In the genomic region with DNA sequence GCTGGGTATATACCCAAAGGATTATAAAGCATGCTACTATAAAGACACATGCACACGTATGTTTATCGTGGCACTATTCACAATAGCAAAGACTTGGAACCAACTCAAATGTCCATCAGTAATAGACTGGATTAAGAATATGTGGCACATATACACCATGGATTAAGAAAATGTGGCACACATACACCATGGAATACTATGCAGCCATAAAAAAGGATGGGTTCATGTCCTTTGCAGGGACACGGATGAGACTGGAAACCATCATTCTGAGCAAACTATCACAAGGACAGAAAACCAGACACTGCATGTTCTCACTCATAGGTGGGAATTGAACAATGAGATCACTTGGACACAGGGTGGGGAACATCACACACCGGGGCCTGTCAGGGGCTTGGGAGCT, we compare ENCODE assay signal across 11 cellular contexts. TPM values are rescaled to one million over a fixed set of nuclear protein-coding genes. Genes with fewer than 3 reads are reported as not detected.
DNase-seq lines count a peak whose midpoint lies in the region; ATAC-seq, FAIRE-seq and TF ChIP-seq lines count a peak whose summit lies in the region.
"Not testable (repeated sequence)": the region's sequence is repeated elsewhere in the genome, so short reads cannot be mapped to it uniquely, and the experiment has no call there.
"Had no signal": no experiment of that assay in that cellular context is flagged by ENCODE, and none has a peak within 500 bp of the region (broad histone marks: within the 10 kb centered on the region; RNA-seq: fewer than 3 reads in every experiment).

No MANE protein-coding gene starts in this region.

- TF ChIP-seq POLR2A in K562 (conservative IDR thresholded peaks at IDR 0.05) = not testable (repeated sequence)

- TF ChIP-seq CTCF in HEK293 (tag by site-specific recombination; IDR thresholded peaks at IDR 0.05); HFFc6 (IDR thresholded peaks at IDR 0.05); astrocyte (IDR thresholded peaks at IDR 0.05; ENCODE audit: insufficient read depth, low read depth, low read length); K562 (IDR thresholded peaks at IDR 0.05 in 2 of 3, conservative IDR thresholded peaks at IDR 0.05 in 1 of 3; ENCODE audit: insufficient read depth in 2 of 3, low read depth in 1 of 3, low read length in 3 of 3): not testable (repeated sequence)

- in situ Hi-C loops in K562 (cut with MboI) = not testable (repeated sequence)

- not testable (repeated sequence) for DNase-seq in HFFc6; astrocyte (ENCODE audit: low read depth); K562 (ENCODE audit: extremely low read depth in 1 of 4, low spot score in 3 of 4)

- not testable (repeated sequence) for H3K9me3 ChIP-seq in HEK293 (ENCODE audit: control insufficient read depth, insufficient read depth, low read depth, low read length); astrocyte (ENCODE audit: insufficient read depth, low read depth, low read length); K562 (replicated peaks; ENCODE audit: control insufficient read depth, insufficient read depth, low read depth, low read length)

- peaks cover 22% of the 10 kb centered on the region for H4K20me1 ChIP-seq in astrocyte (ENCODE audit: insufficient read depth, low read length)
- not testable (repeated sequence) for H4K20me1 ChIP-seq in K562 (replicated peaks; ENCODE audit: control insufficient read depth, insufficient read depth, low read length)

- peaks cover 16% of the 10 kb centered on the region for H3K9me3 Mint-ChIP-seq in HFFc6
- not testable (repeated sequence) for H3K9me3 Mint-ChIP-seq in astrocyte (ENCODE audit: unreplicated experiment)

- not testable (repeated sequence) for H3K9me1 ChIP-seq in K562 (ENCODE audit: control insufficient read depth, insufficient read depth, low read length)

- peaks cover 51% of the 10 kb centered on the region for H3K79me2 ChIP-seq in astrocyte (ENCODE audit: insufficient read depth, low read length)
- not testable (repeated sequence) for H3K79me2 ChIP-seq in K562 (ENCODE audit: control insufficient read depth, insufficient read depth, low read length)

- not testable (repeated sequence) for H3K9ac ChIP-seq in astrocyte (ENCODE audit: low read length); K562 (ENCODE audit: insufficient read depth in 1 of 2, low read depth in 2 of 2, low read length in 2 of 2)

- not testable (repeated sequence) for TF ChIP-seq RAD21 in K562 (CRISPR knock-in tag; conservative IDR thresholded peaks at IDR 0.05 in 1 of 2, IDR thresholded peaks at IDR 0.05 in 1 of 2)

- CTCF ChIA-PET in HEK293 (lab: Yijun Ruan, JAX); K562 (lab: Yijun Ruan, JAX; ENCODE audit: low intra/inter-chr PET ratio): not testable (repeated sequence)

- H3K27me3 Mint-ChIP-seq in HFFc6 (ENCODE audit: insufficient read depth) = peaks cover 10% of the 10 kb centered on the region
- not testable (repeated sequence) for H3K27me3 Mint-ChIP-seq in astrocyte (ENCODE audit: low read depth, unreplicated experiment)

- peaks cover 45% of the 10 kb centered on the region for H3K36me3 Mint-ChIP-seq in HFFc6 (ENCODE audit: low read depth)
- peaks cover 18% of the 10 kb centered on the region for H3K36me3 Mint-ChIP-seq in astrocyte (ENCODE audit: low read depth, unreplicated experiment)

- not testable (repeated sequence) for H3K4me3 Mint-ChIP-seq in HFFc6
- H3K4me3 Mint-ChIP-seq in astrocyte (ENCODE audit: unreplicated experiment) = peak overlapping the region; percentile 34

- not testable (repeated sequence) for H3K27ac ChIP-seq in HEK293 (ENCODE audit: extremely low read depth, low read depth, low read length); astrocyte (ENCODE audit: low read depth, low read length); K562 (ENCODE audit: extremely low read depth, low read depth, low read length)

- H3K4me3 ChIP-seq in HEK293 (ENCODE audit: low read depth, low read length); astrocyte (ENCODE audit: insufficient read depth, low read depth, low read length); K562: not testable (repeated sequence)

- not testable (repeated sequence) for H3K4me2 ChIP-seq in astrocyte (ENCODE audit: low read length); K562 (ENCODE audit: insufficient read depth, low read length)

- H2AFZ ChIP-seq in astrocyte (ENCODE audit: low read depth, low read length); K562 (ENCODE audit: low read depth, low read length): not testable (repeated sequence)

- POLR2A ChIA-PET in HEK293 (lab: Yijun Ruan, JAX); K562 (lab: Yijun Ruan, JAX): not testable (repeated sequence)

- TF ChIP-seq EP300 in K562 (IDR thresholded peaks at IDR 0.05; ENCODE audit: low read length) = not testable (repeated sequence)

- H3K27ac Mint-ChIP-seq in HFFc6 = peak overlapping the region; percentile 11; the same call in 1 of the 2 replicates
- H3K27ac Mint-ChIP-seq in astrocyte (ENCODE audit: unreplicated experiment) = not testable (repeated sequence)

- intact Hi-C loops in K562 (cut with micrococcal nuclease) = not testable (repeated sequence)

- H3K27me3 ChIP-seq in astrocyte (ENCODE audit: insufficient read depth, low read length); K562 (ENCODE audit: control insufficient read depth in 2 of 2, insufficient read depth in 2 of 2, low read length in 2 of 2): not testable (repeated sequence)

- FAIRE-seq in astrocyte (lab: Jason Lieb, UNC); K562 (lab: Jason Lieb, UNC): not testable (repeated sequence)

- not testable (repeated sequence) for H3K36me3 ChIP-seq in HEK293 (ENCODE audit: control insufficient read depth in 2 of 2, insufficient read depth in 1 of 2, low read length in 2 of 2); astrocyte (ENCODE audit: insufficient read depth, low read length); K562 (ENCODE audit: control insufficient read depth, insufficient read depth, low read length)

- not testable (repeated sequence) for BruUV-seq in K562 (replicated peaks; lab: Mats Ljungman, UMichigan)

- peaks cover 59% of the 10 kb centered on the region for H3K4me1 Mint-ChIP-seq in HFFc6 (ENCODE audit: low read depth)
- peaks cover 13% of the 10 kb centered on the region for H3K4me1 Mint-ChIP-seq in astrocyte (ENCODE audit: low read depth, unreplicated experiment)

- not testable (repeated sequence) for ATAC-seq in K562

- H3K4me1 ChIP-seq in HEK293 (ENCODE audit: control insufficient read depth, insufficient read depth, low read length); astrocyte (ENCODE audit: insufficient read depth, low read length); K562 (replicated peaks in 1 of 2; ENCODE audit: control insufficient read depth in 2 of 2, insufficient read depth in 2 of 2, low read length in 2 of 2): not testable (repeated sequence)

- WGBS in K562 (ENCODE audit: insufficient coverage, low coverage, missing lambda C conversion rate) = 3% methylated on average over 4 of the region's 4 CpGs

TF ChIP-seq in HEK293, 187 proteins besides CTCF, POLR2A, EP300 and RAD21:
- peak; percentile 92 for TF ChIP-seq ZNF146 (tag by site-specific recombination; IDR thresholded peaks at IDR 0.05)
- TF ChIP-seq, protein P1, sequence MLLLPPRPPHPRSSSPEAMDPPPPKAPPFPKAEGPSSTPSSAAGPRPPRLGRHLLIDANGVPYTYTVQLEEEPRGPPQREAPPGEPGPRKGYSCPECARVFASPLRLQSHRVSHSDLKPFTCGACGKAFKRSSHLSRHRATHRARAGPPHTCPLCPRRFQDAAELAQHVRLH (tag by site-specific recombination; IDR thresholded peaks at IDR 0.05) = 0 out of 2 replicates have a peak, but pooled peaks have one; percentile 63

TF ChIP-seq in K562, 482 proteins besides CTCF, POLR2A, EP300 and RAD21:
- peak; percentile 72 for TF ChIP-seq ZNF146 (CRISPR knock-in tag; IDR thresholded peaks at IDR 0.05; ENCODE audit: unreplicated experiment)

RNA-seq across cellular contexts. Expression of a gene that starts 49.0 kb away (rescaled TPM):
- total RNA-seq in HFFc6 (2021; fragmentation: NEBNext Ultra II Directional; extraction: Animal tissue kit (Norgen Biotek cat#: 25700)) = 100 to 1,000 TPM; 235 to 320 (median 277) TPM
- 76.7 and 112 TPM in 2 replicates for total RNA-seq in astrocyte
- 0.09 and 0.16 TPM in 2 replicates for total RNA-seq in K562 (2011; cell fraction: chromatin; rRNA removed; ENCODE audit: low replicate concordance)
- 0.13 and 0.17 TPM in 2 replicates for total RNA-seq in K562 (2011; cell fraction: nucleolus; rRNA removed)
- 0.15 TPM in 2 replicates for total RNA-seq in K562 (2011; cell fraction: nucleoplasm; rRNA removed)
- total RNA-seq in K562 (2014; rRNA removed) = 0.08 and 0.18 TPM in 2 replicates
- 0.06 and 0.11 TPM in 2 replicates for total RNA-seq in K562 (2014; rRNA removed; fragmentation: Illumina TruSeq; extraction: Trizol)
- 0.04 and 0.07 TPM in 2 replicates for total RNA-seq in K562 (2015; rRNA removed; fragmentation: Illumina TruSeq; extraction: Trizol)
- 0.24 and 0.27 TPM in 2 replicates for total RNA-seq in K562 (2021)
- polyA plus RNA-seq in K562 (2011; rRNA removed) = 0.13 and 0.19 TPM in 2 replicates
- 0.04 TPM in 2 replicates for polyA plus RNA-seq in K562 (2011; cell fraction: cytosol; rRNA removed)
- polyA plus RNA-seq in K562 (2011; cell fraction: nucleus; rRNA removed) = 0.14 TPM in 1 of 2 replicates, not detected in the other
- polyA plus RNA-seq in K562 (2012) = 0.04 and 0.07 TPM in 2 replicates
- polyA plus RNA-seq in K562 (2014; fragmentation: Illumina TruSeq; extraction: Trizol) = 0.08 and 0.10 TPM in 2 replicates
- under 1 TPM; 0.04 to 0.10 TPM for polyA plus RNA-seq in K562 (2014; fragmentation: Nextera tagmentation; extraction: Ambion mirVana)
- 0.08 TPM in 1 of 2 replicates, not detected in the other for polyA plus RNA-seq in K562 (2014; rRNA removed)
- 0.11 and 0.12 TPM in 2 replicates for polyA minus RNA-seq in K562 (2011; rRNA and poly(A)+ RNA removed)
- polyA minus RNA-seq in K562 (2011; cell fraction: cytosol; rRNA and poly(A)+ RNA removed) = not detected in 2 replicates
- polyA minus RNA-seq in K562 (2011; cell fraction: nucleus; rRNA and poly(A)+ RNA removed) = 0.11 TPM in 1 of 2 replicates, not detected in the other
- total RNA-seq: B cell; CD4-positive, alpha-beta memory T cell; CD4-positive, alpha-beta T cell; CD8-positive, alpha-beta memory T cell; CD8-positive, alpha-beta T cell had no signal
- polyA plus RNA-seq: CD14-positive monocyte; CD4-positive, alpha-beta memory T cell; CD4-positive, CD25-positive, alpha-beta regulatory T cell; CD8-positive, alpha-beta memory T cell had no signal

Comparison
In these comparisons a context has a peak if more than half of its experiments do, and no peak if none do; other contexts are left out.
1. RNA of a gene that starts 49.0 kb away (total RNA-seq): 235 to 320 TPM in HFFc6 and 76.7 to 112 TPM in astrocyte; 0.04 to 0.27 TPM in K562; every median in the first group is over 10 times any median in the second.